Comparison of ENCODE assay signal across 11 cellular contexts in the genomic region with DNA sequence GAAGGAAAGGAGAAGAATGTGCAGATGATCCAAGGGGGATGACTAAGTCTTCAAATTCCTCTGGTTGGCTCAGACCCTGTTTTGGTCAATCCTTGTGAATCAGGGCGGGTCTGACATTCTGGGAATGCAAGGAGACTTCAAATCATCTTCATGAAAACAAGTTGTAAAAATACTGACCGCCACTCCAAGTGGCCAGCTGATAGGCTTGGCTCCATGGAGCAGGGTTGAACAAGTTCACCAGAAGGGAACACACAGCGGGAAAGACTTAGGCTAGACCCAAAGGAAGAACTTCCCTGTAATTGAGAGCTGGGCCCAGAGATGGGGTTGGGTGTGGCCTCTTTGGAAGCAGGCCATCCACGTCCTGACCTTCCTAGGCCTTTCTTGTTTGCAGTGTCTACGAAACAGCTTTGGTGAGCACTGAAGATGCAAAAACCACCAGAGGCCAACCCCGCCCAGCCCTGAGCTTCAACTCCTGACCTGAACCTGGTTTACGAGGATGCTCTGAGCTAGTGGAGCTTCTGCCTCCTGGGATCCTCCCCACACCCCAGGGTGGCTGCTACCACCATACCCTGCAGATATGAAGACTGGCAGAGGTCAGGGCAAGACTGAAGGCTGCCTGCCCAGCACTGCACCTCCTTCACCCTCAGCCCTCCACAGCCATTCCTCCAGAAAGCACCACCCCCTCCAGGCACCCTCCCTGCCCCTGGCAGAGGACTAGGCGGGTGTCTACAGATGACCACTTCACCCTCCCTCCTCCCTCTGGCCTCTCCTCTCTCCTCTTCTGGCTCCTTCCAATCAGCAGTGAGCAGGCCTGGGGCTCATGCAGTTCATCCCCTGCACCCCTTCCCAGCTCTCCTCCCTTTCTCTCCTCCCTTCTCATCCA. TPM values are rescaled to one million over a fixed set of nuclear protein-coding genes. Genes with fewer than 3 reads are reported as not detected.
DNase-seq lines count a peak whose midpoint lies in the region; ATAC-seq and TF ChIP-seq lines count a peak whose summit lies in the region.
"Had no signal": no experiment of that assay in that cellular context is flagged by ENCODE, and none has a peak within 500 bp of the region (broad histone marks: within the 10 kb centered on the region; RNA-seq: fewer than 3 reads in every experiment).

No MANE protein-coding gene starts in this region.

- peaks cover 0 to 27% (median 19%) of the 10 kb centered on the region in 4 donors for H3K4me1 ChIP-seq in tibial artery
- H3K4me1 ChIP-seq: prostate gland had no signal

- POLR2A ChIA-PET in MCF 10A (lab: Yijun Ruan, JAX): interaction anchor here (0.7 to 1.6 kb wide), 5 partner anchors 8 to 73 kb away, joined by 3 to 4 read pairs (median 3); no protein-coding TSS in a partner anchor

- no peaks in the 10 kb centered on the region for H3K27me3 Mint-ChIP-seq in MCF 10A (ENCODE audit: insufficient read depth, unreplicated experiment)
- H3K27me3 Mint-ChIP-seq: activated B cell treated with CpG ODN at 0.5 μM for 24 hours had no signal

- H3K27me3 ChIP-seq in kidney epithelial cell (ENCODE audit: control insufficient read depth, insufficient read depth, low read length) (no peaks in the 10 kb centered on the region), tibial artery (no peaks in the 10 kb centered on the region)

- TF ChIP-seq CTCF in MCF 10A (IDR thresholded peaks at IDR 0.05; ENCODE audit: unreplicated experiment) (no peak), kidney epithelial cell (IDR thresholded peaks at IDR 0.05; ENCODE audit: insufficient read depth, low read length, poor library complexity, severe bottlenecking) (no peak), tibial artery (IDR thresholded peaks at IDR 0.05) (no peak)

- peak overlapping the region; percentile 40 to 49 for H3K27ac ChIP-seq in tibial artery
- H3K27ac ChIP-seq: prostate gland had no signal

- H3K27ac Mint-ChIP-seq in MCF 10A (ENCODE audit: low read depth, unreplicated experiment): peak overlapping the region; percentile 8
- H3K27ac Mint-ChIP-seq: activated B cell treated with CpG ODN at 0.5 μM for 24 hours had no signal

- H3K36me3 ChIP-seq in kidney epithelial cell (ENCODE audit: control insufficient read depth, insufficient read depth, low read length) (no peaks in the 10 kb centered on the region), tibial artery (no peaks in the 10 kb centered on the region)
- H3K36me3 ChIP-seq: prostate gland had no signal

- H3K36me3 Mint-ChIP-seq in MCF 10A (ENCODE audit: insufficient read depth, unreplicated experiment): no peaks in the 10 kb centered on the region

- BruUV-seq in MCF 10A (replicated peaks; lab: Mats Ljungman, UMichigan): no TSS peak

- ATAC-seq in HG03108 (IDR thresholded peaks at IDR 0.05; ENCODE audit: unreplicated experiment) (no peak), GM18909 (IDR thresholded peaks at IDR 0.05; ENCODE audit: poor library complexity, unreplicated experiment) (no peak)

- H3K9me3 Mint-ChIP-seq in MCF 10A (ENCODE audit: unreplicated experiment): no peaks in the 10 kb centered on the region
- H3K9me3 Mint-ChIP-seq: activated B cell treated with CpG ODN at 0.5 μM for 24 hours had no signal

- CTCF ChIA-PET in MCF 10A (lab: Yijun Ruan, JAX): interaction anchor here (0.6 to 1.2 kb wide), 5 partner anchors 10 to 544 kb away, joined by 3 to 4 read pairs (median 3); no protein-coding TSS in a partner anchor

- no peaks in the 10 kb centered on the region for H3K9me3 ChIP-seq in tibial artery
- H3K9me3 ChIP-seq: prostate gland had no signal

- peaks cover 28% of the 10 kb centered on the region for H3K4me1 Mint-ChIP-seq in MCF 10A (ENCODE audit: insufficient read depth, unreplicated experiment)

- peak overlapping the region; percentile 1 for H3K4me3 Mint-ChIP-seq in MCF 10A (ENCODE audit: unreplicated experiment)
- H3K4me3 Mint-ChIP-seq: activated B cell treated with CpG ODN at 0.5 μM for 24 hours had no signal

- intact Hi-C loops in MCF 10A (cut with micrococcal nuclease): loop anchor here (2.0 kb wide), 1 partner anchor 27 kb away; no protein-coding TSS in a partner anchor
- intact Hi-C loops in tibial artery (cut with DNase I; ENCODE audit: low total_unique reads): no loop called here

- no peak overlapping the region for H3K4me3 ChIP-seq in kidney epithelial cell (ENCODE audit: low read depth, low read length)
- H3K4me3 ChIP-seq in tibial artery: no peak overlapping the region
- H3K4me3 ChIP-seq: prostate gland had no signal

- in situ Hi-C loops in G401 (cut with HindIII; ENCODE audit: low sequenced_read_pairs): no loop called here

- peak; percentile 98 for DNase-seq in HS-27A (ENCODE audit: low read depth)
- peak; percentile 88 for DNase-seq in MCF 10A (ENCODE audit: unreplicated experiment)
- peak; percentile 63 for DNase-seq in kidney epithelial cell (ENCODE audit: low read depth)
- peak; percentile 83 to 88 for DNase-seq in tibial artery
- no peak for DNase-seq in G401 (ENCODE audit: low spot score)
- no peak for DNase-seq in stimulated activated CD4-positive, alpha-beta T cell treated with anti-CD3 and anti-CD28 coated beads, Interleukin-4, amount 100 ng/mL, for 4 hours
- DNase-seq: activated B cell treated with CpG ODN at 0.5 μM for 24 hours, NCI-H1092 treated with DMSO at 0.1 percent for 48 hours had no signal

RNA-seq across cellular contexts. Expression of a gene that starts 26.1 kb away (rescaled TPM):
- total RNA-seq in MCF 10A (2022) (5.6 and 5.7 TPM in 2 replicates), kidney epithelial cell (10.3 and 12.7 TPM in 2 replicates)
- 4.6 and 10.8 TPM in 2 replicates for total RNA-seq in G401 (2014; rRNA removed; shearing (Covaris generic))

Comparison
In these comparisons a context has a peak if more than half of its experiments do, and no peak if none do; other contexts are left out.
1. DNase-seq: peak in HS-27A (single experiment), MCF 10A (single experiment), kidney epithelial cell (single experiment) and tibial artery (2 of 2); none in G401 (single experiment) and stimulated activated CD4-positive, alpha-beta T cell treated with anti-CD3 and anti-CD28 coated beads, Interleukin-4, amount 100 ng/mL, for 4 hours (0 of 2).